ENCODE assay signal across 2 cellular contexts in the genomic region with DNA sequence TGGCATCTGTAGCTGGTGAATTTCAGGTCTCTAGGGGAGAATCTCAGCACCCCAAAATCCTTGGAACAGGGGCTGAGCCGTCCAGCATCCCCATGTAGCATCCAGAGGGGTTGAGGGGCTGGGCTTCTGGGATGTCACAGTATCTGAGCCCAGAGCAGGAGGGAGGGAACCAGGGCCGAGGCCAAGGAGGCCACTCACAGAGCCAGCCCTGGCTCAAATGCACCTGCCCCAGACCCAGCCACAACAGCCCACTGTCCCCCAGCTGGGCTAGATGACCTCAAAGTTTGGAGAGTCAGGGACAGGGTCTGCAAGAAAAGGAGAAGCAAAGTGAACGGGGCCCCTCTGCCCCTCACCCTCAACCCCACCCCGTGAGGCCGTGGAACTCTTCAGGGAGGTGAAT.
TF ChIP-seq lines count a peak whose summit lies in the region.

No MANE protein-coding gene starts in this region.

TF ChIP-seq in liver, 16 proteins besides CTCF, POLR2A, EP300 and RAD21:
- TF ChIP-seq EGR1 (IDR thresholded peaks at IDR 0.05; ENCODE audit: low read depth in 2 of 2) (no peak), NR2F2 (IDR thresholded peaks at IDR 0.05) (peak; percentile 7), TAF1 (conservative IDR thresholded peaks at IDR 0.05) (no peak)

TF ChIP-seq in HepG2, 621 proteins besides CTCF, POLR2A, EP300 and RAD21:
- TF ChIP-seq ZNF230 (CRISPR knock-in tag; IDR thresholded peaks at IDR 0.05) (no peak), GLI4 (CRISPR knock-in tag; IDR thresholded peaks at IDR 0.05; ENCODE audit: borderline replicate concordance) (no peak), KDM2A (CRISPR knock-in tag; IDR thresholded peaks at IDR 0.05; ENCODE audit: borderline replicate concordance, low read depth) (no peak)
